8 cellular contexts compared by ENCODE assay signal in genomic region chr12:46370380-46370734, GRCh38. TPM values are rescaled to one million over a fixed set of nuclear protein-coding genes. Genes with fewer than 3 reads are reported as not detected.
DNase-seq lines count a peak whose midpoint lies in the region; ATAC-seq, FAIRE-seq and TF ChIP-seq lines count a peak whose summit lies in the region.

No MANE protein-coding gene starts in this region.

- peaks cover 71% of the 10 kb centered on the region for H3K4me1 ChIP-seq in DND-41 (ENCODE audit: insufficient read depth, low read length)
- H3K4me1 ChIP-seq in Panc1 (ENCODE audit: control insufficient read depth, insufficient read depth, low read length), result peaks cover 57% of the 10 kb centered on the region
- H3K4me1 ChIP-seq in pancreas, result peaks cover 22 to 51% (median 44%) of the 10 kb centered on the region in 3 donors

- 3 to 9% methylated on average over 2 of the region's 2 CpGs for WGBS in pancreas, 2 donors

- ATAC-seq in DND-41 (ENCODE audit: insufficient read depth, low read depth) (no peak), Panc1 (no peak), pancreas (no peak)

- peaks cover 66% of the 10 kb centered on the region for H3K36me3 ChIP-seq in DND-41 (ENCODE audit: insufficient read depth, low read length)
- H3K36me3 ChIP-seq in Panc1 (ENCODE audit: control insufficient read depth, insufficient read depth, low read length), result peaks cover 70% of the 10 kb centered on the region
- H3K36me3 ChIP-seq in pancreas, result peaks cover 0 to 43% (median 27%) of the 10 kb centered on the region in 3 donors

- peaks cover 63% of the 10 kb centered on the region for H4K20me1 ChIP-seq in DND-41 (ENCODE audit: insufficient read depth, low read length)

- H3K4me2 ChIP-seq in DND-41 (ENCODE audit: insufficient read depth, low read length), result peak overlapping the region; percentile 86

- H2AFZ ChIP-seq in DND-41 (ENCODE audit: low read depth, low read length), result no peak overlapping the region

- intact Hi-C loops in Panc1 (cut with micrococcal nuclease; ENCODE audit: unreplicated experiment), result loop anchor here (5.0 kb wide), 2 partner anchors 102 to 287 kb away; no protein-coding TSS in a partner anchor
- intact Hi-C loops in pancreas (cut with DNase I), result no loop called here

- in situ Hi-C loops in Panc1 (cut with HindIII; ENCODE audit: low pct_unique_long_range_greater_than_20kb, low sequenced_read_pairs), result no loop called here

- CTCF ChIA-PET in Panc1 (lab: Charles Lee), result no interaction called here

- H3K79me2 ChIP-seq in DND-41 (ENCODE audit: insufficient read depth, low read length), result peaks cover 72% of the 10 kb centered on the region

- peak overlapping the region; percentile 71 to 86; a peak in 3 of 4 replicates for H3K4me3 ChIP-seq in DND-41 (ENCODE audit: low read depth in 1 of 2, low read length in 2 of 2)
- H3K4me3 ChIP-seq in Panc1 (ENCODE audit: low read depth in 2 of 2, low read length in 2 of 2), result peak overlapping the region; percentile 93 to 99
- peak overlapping the region; percentile 79 to 94 (median 85) for H3K4me3 ChIP-seq in pancreas

- no peaks in the 10 kb centered on the region for H3K27me3 ChIP-seq in DND-41 (ENCODE audit: insufficient read depth, low read length, poor library complexity)
- H3K27me3 ChIP-seq in Panc1 (ENCODE audit: control insufficient read depth, insufficient read depth, low read length), result no peaks in the 10 kb centered on the region
- no peaks in the 10 kb centered on the region for H3K27me3 ChIP-seq in pancreas

- BruUV-seq in Panc1 (replicated peaks; lab: Mats Ljungman, UMichigan), result TSS peak; percentile 60

- no peak for DNase-seq in DND-41
- DNase-seq in Panc1 (ENCODE audit: low read depth, low spot score), result no peak
- DNase-seq in epithelial cell of prostate (ENCODE audit: low read depth, low spot score), result no peak
- DNase-seq in pancreas, result no peak
- no peak for DNase-seq in LoVo (ENCODE audit: low spot score)
- no peak for DNase-seq in SW 1271 (lab: John Stamatoyannopoulos, UW)
- no peak for DNase-seq in NCI-H526 treated with DMSO at 0.1 percent for 48 hours (lab: John Stamatoyannopoulos, UW)
- DNase-seq in AG20443 (ENCODE audit: low spot score), result no peak

- peak overlapping the region; percentile 97 for H3K9ac ChIP-seq in DND-41 (ENCODE audit: low read depth, low read length)

- TF ChIP-seq CTCF in DND-41 (IDR thresholded peaks at IDR 0.05; ENCODE audit: borderline replicate concordance, extremely low read depth, low read length, poor library complexity, severe bottlenecking) (no peak), Panc1 (IDR thresholded peaks at IDR 0.05) (no peak), pancreas (IDR thresholded peaks at IDR 0.05) (no peak)

- H3K27ac ChIP-seq in DND-41 (ENCODE audit: low read length) (peak overlapping the region; percentile 98; the same call in 1 of the 2 replicates), Panc1 (ENCODE audit: low read length) (peak overlapping the region; percentile 94), epithelial cell of prostate (peak overlapping the region; percentile 98), pancreas (peak overlapping the region; percentile 17 to 99 (median 96))

- FAIRE-seq in pancreas (lab: Jason Lieb, UNC), result no peak

- H3K9me3 ChIP-seq in DND-41 (ENCODE audit: insufficient read depth, low read length, severe bottlenecking) (no peaks in the 10 kb centered on the region), Panc1 (ENCODE audit: control insufficient read depth, insufficient read depth, low read depth, low read length) (no peaks in the 10 kb centered on the region), pancreas (no peaks in the 10 kb centered on the region)

- POLR2A ChIA-PET in Panc1 (lab: Charles Lee), result interaction anchor here (0.8 kb wide), 1 partner anchor 61 kb away, joined by 15 read pairs; no protein-coding TSS in a partner anchor

RNA-seq across cellular contexts. Expression of gene SLC38A2, which starts 2.2 kb away (rescaled TPM):
- 341 TPM for total RNA-seq in Panc1 (2021; ENCODE audit: unreplicated experiment)
- polyA plus RNA-seq in Panc1 (2012; ENCODE audit: insufficient read length), result 122 TPM
- 100 to 1,000 TPM in 1 of 6 donors, 10 to 100 TPM in 5; 32.4 to 155 (median 81.5) TPM for total RNA-seq in pancreas
- polyA plus RNA-seq in pancreas, result 10 to 100 TPM; 24.2 to 49.3 TPM
